Comparison of ENCODE assay signal across 8 cellular contexts in genomic region chr3:12663311-12663935, GRCh38. TPM values are rescaled to one million over a fixed set of nuclear protein-coding genes. Genes with fewer than 3 reads are reported as not detected.
DNase-seq lines count a peak whose midpoint lies in the region; ATAC-seq and TF ChIP-seq lines count a peak whose summit lies in the region.

No MANE protein-coding gene starts in this region.

- no peaks in the 10 kb centered on the region for H3K9me3 Mint-ChIP-seq in effector memory CD8-positive, alpha-beta T cell

- TF ChIP-seq CTCF in C4-2B (conservative IDR thresholded peaks at IDR 0.05) (no peak), VCaP (conservative IDR thresholded peaks at IDR 0.05) (no peak)

- ATAC-seq in GM19043 (IDR thresholded peaks at IDR 0.05; ENCODE audit: low read depth, unreplicated experiment), result peak; percentile 34
- peak; percentile 47 for ATAC-seq in HG03354 (IDR thresholded peaks at IDR 0.05; ENCODE audit: poor library complexity, severe bottlenecking, unreplicated experiment)
- ATAC-seq in effector memory CD8-positive, alpha-beta T cell (replicated peaks), result peak; percentile 65

- H3K4me3 Mint-ChIP-seq in effector memory CD8-positive, alpha-beta T cell, result peak overlapping the region; percentile 85 to 97

- H3K27me3 Mint-ChIP-seq in effector memory CD8-positive, alpha-beta T cell, result no peaks in the 10 kb centered on the region

- peak; percentile 5 to 21 (median 9) for DNase-seq in effector memory CD8-positive, alpha-beta T cell
- DNase-seq in mesenteric fat pad (ENCODE audit: low spot score) (peak; percentile 89), NCI-H82 treated with DMSO at 0.1 percent for 48 hours (lab: John Stamatoyannopoulos, UW; ENCODE audit: unreplicated experiment) (no peak)
- DNase-seq in stimulated activated naive CD4-positive, alpha-beta T cell (lab: John Stamatoyannopoulos, UW), result peak; percentile 31 to 73 (median 56)

- H3K27ac ChIP-seq in C4-2B (peak overlapping the region; percentile 100), VCaP (peak overlapping the region; percentile 100)

- peaks cover 15% of the 10 kb centered on the region for H3K36me3 Mint-ChIP-seq in effector memory CD8-positive, alpha-beta T cell (ENCODE audit: insufficient read depth)

- peaks cover 24 to 34% of the 10 kb centered on the region in 2 donors for H3K4me1 Mint-ChIP-seq in effector memory CD8-positive, alpha-beta T cell (ENCODE audit: low read depth in 2 of 2)

- peak overlapping the region; percentile 99 to 100 for H3K27ac Mint-ChIP-seq in effector memory CD8-positive, alpha-beta T cell

RNA-seq across cellular contexts. Expression of gene RAF1, which starts 0.5 kb away (rescaled TPM):
- 92.1 TPM for total RNA-seq in mesenteric fat pad
